1 cellular context compared by ENCODE assay signal in the genomic region with DNA sequence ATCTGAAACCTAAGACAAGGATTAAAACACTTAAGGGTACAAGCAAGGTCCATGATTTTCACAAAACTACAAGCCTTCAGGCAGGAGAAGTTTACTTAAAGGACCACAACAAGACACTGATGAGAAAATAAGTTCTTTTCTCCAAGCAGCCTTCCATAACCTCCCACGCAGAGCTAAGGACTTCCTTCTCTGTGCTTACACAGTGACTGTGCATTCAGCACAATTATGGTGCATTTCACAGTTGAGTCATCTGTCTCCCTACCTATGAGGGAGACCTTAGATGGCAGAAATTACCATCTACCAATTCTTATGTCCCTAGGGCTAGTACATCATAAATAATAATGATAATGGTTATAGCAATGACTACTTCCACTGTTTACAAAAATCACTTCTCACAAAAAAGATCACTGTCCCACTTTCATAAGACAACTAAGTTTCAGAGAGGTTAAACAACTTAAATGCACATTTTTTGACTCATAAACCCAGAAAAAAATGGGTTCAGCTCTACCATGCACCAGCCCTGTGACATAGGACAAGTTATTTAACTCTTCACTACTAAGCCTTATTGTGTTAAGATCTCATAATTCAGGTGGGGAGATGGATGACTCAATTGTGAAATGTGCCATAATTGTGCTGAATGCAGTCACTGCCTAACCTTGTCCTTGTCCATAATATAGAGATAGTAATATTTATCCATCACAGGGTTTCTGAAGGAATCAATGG.
TF ChIP-seq lines count a peak whose summit lies in the region.

No MANE protein-coding gene starts in this region.

TF ChIP-seq in K562, 482 proteins besides CTCF, POLR2A, EP300 and RAD21 (continued from another document):
- TF ChIP-seq, protein P1, sequence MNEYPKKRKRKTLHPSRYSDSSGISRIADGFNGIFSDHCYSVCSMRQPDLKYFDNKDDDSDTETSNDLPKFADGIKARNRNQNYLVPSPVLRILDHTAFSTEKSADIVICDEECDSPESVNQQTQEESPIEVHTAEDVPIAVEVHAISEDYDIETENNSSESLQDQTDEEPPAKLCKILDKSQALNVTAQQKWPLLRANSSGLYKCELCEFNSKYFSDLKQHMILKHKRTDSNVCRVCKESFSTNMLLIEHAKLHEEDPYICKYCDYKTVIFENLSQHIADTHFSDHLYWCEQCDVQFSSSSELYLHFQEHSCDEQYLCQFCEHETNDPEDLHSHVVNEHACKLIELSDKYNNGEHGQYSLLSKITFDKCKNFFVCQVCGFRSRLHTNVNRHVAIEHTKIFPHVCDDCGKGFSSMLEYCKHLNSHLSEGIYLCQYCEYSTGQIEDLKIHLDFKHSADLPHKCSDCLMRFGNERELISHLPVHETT (CRISPR knock-in tag; conservative IDR thresholded peaks at IDR 0.05 in 1 of 2, IDR thresholded peaks at IDR 0.05 in 1 of 2) = no peak
- TF ChIP-seq JUN (IDR thresholded peaks at IDR 0.05; ENCODE audit: borderline replicate concordance, low read depth, low read length) (peak; percentile 44; the same call in 1 of the 2 replicates), JUN (CRISPR knock-in tag; IDR thresholded peaks at IDR 0.05; ENCODE audit: borderline replicate concordance) (no peak), ZBTB17 (CRISPR knock-in tag; IDR thresholded peaks at IDR 0.05) (0 out of 2 replicates have a peak, but pooled peaks have one; percentile 52), ZNF766 (CRISPR knock-in tag; conservative IDR thresholded peaks at IDR 0.05) (no peak), NR2F6 (CRISPR knock-in tag; IDR thresholded peaks at IDR 0.05) (no peak), NFE2L1 (tag; IDR thresholded peaks at IDR 0.05; ENCODE audit: borderline replicate concordance, low read depth) (peak; percentile 21; the same call in 1 of the 2 replicates), SAP30 (IDR thresholded peaks at IDR 0.05; ENCODE audit: borderline replicate concordance, insufficient read depth, low read depth, low read length, poor library complexity, severe bottlenecking) (no peak), ELF1 (tag; IDR thresholded peaks at IDR 0.05) (no peak), MEIS2 (IDR thresholded peaks at IDR 0.05; ENCODE audit: partially characterized antibody) (peak; percentile 5), SAFB (IDR thresholded peaks at IDR 0.05; ENCODE audit: borderline replicate concordance, low read depth, low read length) (no peak), ATF1 (CRISPR knock-in tag; IDR thresholded peaks at IDR 0.05) (no peak), ATF1 (tag; IDR thresholded peaks at IDR 0.05) (peak; percentile 43), ZEB2 (IDR thresholded peaks at IDR 0.05) (peak; percentile 37)
- TF ChIP-seq, protein P2, sequence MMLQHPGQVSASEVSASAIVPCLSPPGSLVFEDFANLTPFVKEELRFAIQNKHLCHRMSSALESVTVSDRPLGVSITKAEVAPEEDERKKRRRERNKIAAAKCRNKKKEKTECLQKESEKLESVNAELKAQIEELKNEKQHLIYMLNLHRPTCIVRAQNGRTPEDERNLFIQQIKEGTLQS (IDR thresholded peaks at IDR 0.05) = peak; percentile 79
- TF ChIP-seq, protein P2 (CRISPR knock-in tag; conservative IDR thresholded peaks at IDR 0.05) = 0 out of 2 replicates have a peak, but pooled peaks have one; percentile 31
